12 cellular contexts compared by ENCODE assay signal in genomic region chr3:123036352-123037014, GRCh38. TPM values are rescaled to one million over a fixed set of nuclear protein-coding genes. Genes with fewer than 3 reads are reported as not detected.
DNase-seq lines count a peak whose midpoint lies in the region; ATAC-seq and TF ChIP-seq lines count a peak whose summit lies in the region.
"Had no signal": no experiment of that assay in that cellular context is flagged by ENCODE, and none has a peak within 500 bp of the region (broad histone marks: within the 10 kb centered on the region; RNA-seq: fewer than 3 reads in every experiment).

No MANE protein-coding gene starts in this region.

- no peak for ATAC-seq in HG02642 (IDR thresholded peaks at IDR 0.05; ENCODE audit: poor library complexity, unreplicated experiment)
- no peak for ATAC-seq in HG03442 (IDR thresholded peaks at IDR 0.05; ENCODE audit: unreplicated experiment)

- DNase-seq in AG10803 (ENCODE audit: low read depth), result peak; percentile 69
- DNase-seq in LHCN-M2 (ENCODE audit: low read depth), result peak; percentile 61
- DNase-seq in adipocyte (ENCODE audit: low read depth), result peak; percentile 84
- peak; percentile 86 for DNase-seq in iris pigment epithelial cell (ENCODE audit: low read depth)
- no peak for DNase-seq in iPS-NIHi7 (ENCODE audit: extremely low spot score)
- no peak for DNase-seq in activated CD4-positive, alpha-beta T cell treated with anti-CD3 and anti-CD28 coated beads for 4 hours
- DNase-seq: dermis blood vessel endothelial cell; stimulated activated CD4-positive, alpha-beta T cell treated with anti-CD3 and anti-CD28 coated beads, Interleukin-4, amount 100 ng/mL, for 4 hours had no signal

- TF ChIP-seq CTCF in AG10803 (conservative IDR thresholded peaks at IDR 0.05; ENCODE audit: low read length), result no peak

- no peak overlapping the region for H3K9ac ChIP-seq in adipocyte (ENCODE audit: low read length)

- H3K36me3 ChIP-seq in adipocyte (ENCODE audit: control insufficient read depth, insufficient read depth, low read length, severe bottlenecking), result no peaks in the 10 kb centered on the region
- H3K36me3 ChIP-seq: HAP-1, tibial nerve had no signal

- H3K9me3 ChIP-seq in adipocyte (ENCODE audit: control insufficient read depth, low read length), result no peaks in the 10 kb centered on the region
- H3K9me3 ChIP-seq: HAP-1, tibial nerve had no signal

- H3K27me3 ChIP-seq in adipocyte (replicated peaks; ENCODE audit: control insufficient read depth, insufficient read depth, low read length), result peaks cover 30% of the 10 kb centered on the region

- H3K4me3 ChIP-seq in AG10803 (ENCODE audit: low read length) (no peak overlapping the region), adipocyte (ENCODE audit: low read length) (no peak overlapping the region)
- H3K4me3 ChIP-seq: HAP-1, tibial nerve had no signal

- peaks cover 7% of the 10 kb centered on the region for H3K4me1 ChIP-seq in adipocyte (ENCODE audit: control insufficient read depth, insufficient read depth, low read length)
- H3K4me1 ChIP-seq: HAP-1, tibial nerve had no signal

RNA-seq across cellular contexts. Expression of gene SEMA5B, which starts 8.9 kb away (rescaled TPM):
- 0.06 TPM in 1 of 2 replicates, not detected in the other for total RNA-seq in LHCN-M2 (2014; rRNA removed)
- not detected for polyA plus RNA-seq in LHCN-M2 (2012)
- total RNA-seq: dermis blood vessel endothelial cell had no signal

RNA-seq across cellular contexts. Expression of gene PDIA5, which starts 30.3 kb away (rescaled TPM):
- total RNA-seq in LHCN-M2 (2014; rRNA removed), result 18.5 and 18.8 TPM in 2 replicates
- polyA plus RNA-seq in LHCN-M2 (2012), result 14.8 TPM

Comparison
In these comparisons a context has a peak if more than half of its experiments do, and no peak if none do; other contexts are left out.
1. DNase-seq: peak in AG10803 (single experiment), LHCN-M2 (single experiment), adipocyte (single experiment) and iris pigment epithelial cell (single experiment); none in iPS-NIHi7 (single experiment) and activated CD4-positive, alpha-beta T cell treated with anti-CD3 and anti-CD28 coated beads for 4 hours (0 of 2).